In the genomic region with DNA sequence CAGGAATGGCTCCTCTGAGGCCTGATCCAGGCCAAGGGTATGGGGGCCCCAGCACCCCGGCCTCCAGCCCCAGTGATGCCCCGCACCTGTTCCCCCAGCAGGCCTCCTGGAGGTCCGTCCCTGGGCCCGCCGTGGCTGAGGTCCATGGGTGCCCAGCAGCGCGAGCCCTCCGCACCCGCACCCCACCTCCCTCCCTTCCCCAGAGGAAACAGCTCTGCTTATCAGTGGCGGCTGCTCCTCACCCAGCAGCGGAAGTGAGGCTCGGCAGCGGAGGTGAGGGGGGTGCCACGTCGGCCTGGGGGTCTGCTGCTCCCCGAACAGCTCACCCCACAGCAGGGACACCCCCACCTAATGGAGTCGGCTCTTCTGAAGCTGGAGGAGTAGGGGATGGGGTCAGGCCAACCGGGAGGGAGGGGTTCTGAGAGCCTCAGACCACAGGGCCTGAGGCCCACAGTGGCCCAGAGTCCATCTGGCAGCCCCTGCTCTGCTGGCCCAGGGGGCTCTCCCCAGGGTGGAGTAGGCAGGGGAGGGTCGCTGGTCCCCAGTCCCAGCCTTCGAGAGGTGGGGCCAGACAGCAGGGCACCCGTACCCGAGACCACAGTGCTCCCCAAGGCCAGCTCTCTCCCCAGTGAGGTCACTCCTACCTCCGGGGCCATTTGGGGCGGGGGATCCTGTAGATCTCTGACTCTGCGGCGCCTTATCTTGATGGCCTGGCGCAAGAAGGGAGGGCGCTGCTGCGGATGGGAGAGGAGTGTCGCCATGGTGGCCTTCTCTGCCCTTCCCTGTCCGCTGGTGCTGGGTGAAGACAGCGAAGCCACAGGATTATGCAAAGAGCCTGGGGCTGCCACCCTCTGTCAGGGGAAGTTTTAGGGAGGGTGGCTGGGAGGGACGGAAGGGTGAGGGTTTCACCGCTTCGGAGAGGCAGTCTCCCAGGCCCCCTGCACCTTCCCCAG, we compare ENCODE assay signal across 8 cellular contexts. TPM values are rescaled to one million over a fixed set of nuclear protein-coding genes. Genes with fewer than 3 reads are reported as not detected.
DNase-seq lines count a peak whose midpoint lies in the region; ATAC-seq and TF ChIP-seq lines count a peak whose summit lies in the region.

A gene (minus strand): TSS at position 828 of the 953 bp plus-strand sequence. CDS start 67 bp downstream, at position 761.

- H3K27me3 Mint-ChIP-seq in CD8-positive, alpha-beta T cell (ENCODE audit: low read depth) = no peaks in the 10 kb centered on the region
- no peaks in the 10 kb centered on the region for H3K27me3 Mint-ChIP-seq in activated CD4-positive, alpha-beta T cell treated with anti-CD3 and anti-CD28 coated beads, Interleukin-2, amount 10 ng/mL, durations not matched to agents 7 days and 5 days
- H3K27me3 Mint-ChIP-seq in effector memory CD8-positive, alpha-beta T cell = no peaks in the 10 kb centered on the region

- DNase-seq in CD8-positive, alpha-beta T cell = peak; percentile 35 to 87 (median 75)
- peak; percentile 70 for DNase-seq in activated CD4-positive, alpha-beta T cell treated with anti-CD3 and anti-CD28 coated beads, Interleukin-2, amount 10 ng/mL, durations not matched to agents 7 days and 5 days
- DNase-seq in effector memory CD8-positive, alpha-beta T cell = peak; percentile 57 to 64 (median 61)
- peak; percentile 66 for DNase-seq in osteoblast (ENCODE audit: insufficient read length, low spot score, missing footprints)
- DNase-seq in AG08396 (ENCODE audit: low spot score) = no peak
- DNase-seq in NCI-H2107 (lab: John Stamatoyannopoulos, UW) = no peak

- no peak within 1 kb of the TSS for H3K4me2 ChIP-seq in osteoblast (ENCODE audit: insufficient read depth, low read length)

- H2AFZ ChIP-seq in osteoblast (ENCODE audit: low read length) = no peak within 1 kb of the TSS

- H3K36me3 ChIP-seq in CD8-positive, alpha-beta T cell (ENCODE audit: insufficient read depth, low read length) = peaks cover 32% of the 10 kb centered on the region
- H3K36me3 ChIP-seq in HUES48 (ENCODE audit: control insufficient read depth, insufficient read depth, low read length) (peaks cover 25% of the 10 kb centered on the region), osteoblast (ENCODE audit: insufficient read depth, low read length) (peaks cover 29% of the 10 kb centered on the region)

- POLR2A ChIA-PET in CD8-positive, alpha-beta T cell (lab: Charles Lee) = interaction anchor here (0.7 to 4.5 kb wide), 20 partner anchors 8 to 90 kb away, joined by 3 to 67 read pairs (median 4); a partner anchor contains a TSS
- POLR2A ChIA-PET in activated CD4-positive, alpha-beta T cell treated with anti-CD3 and anti-CD28 coated beads, Interleukin-2, amount 10 ng/mL, durations not matched to agents 7 days and 5 days (lab: Charles Lee) = interaction anchor here (0.5 to 1.0 kb wide), 6 partner anchors 10 to 328 kb away, joined by 3 to 7 read pairs (median 4); a partner anchor contains a TSS

- peaks cover 32% of the 10 kb centered on the region for H3K4me1 Mint-ChIP-seq in CD8-positive, alpha-beta T cell (ENCODE audit: low read depth)
- H3K4me1 Mint-ChIP-seq in activated CD4-positive, alpha-beta T cell treated with anti-CD3 and anti-CD28 coated beads, Interleukin-2, amount 10 ng/mL, durations not matched to agents 7 days and 5 days = peaks cover 30% of the 10 kb centered on the region
- peaks cover 16 to 27% of the 10 kb centered on the region in 2 donors for H3K4me1 Mint-ChIP-seq in effector memory CD8-positive, alpha-beta T cell (ENCODE audit: low read depth in 2 of 2)

- H3K9me3 ChIP-seq in CD8-positive, alpha-beta T cell (ENCODE audit: low read length) = no peaks in the 10 kb centered on the region
- H3K9me3 ChIP-seq in HUES48 (ENCODE audit: control insufficient read depth, insufficient read depth, low read length) (no peaks in the 10 kb centered on the region), osteoblast (ENCODE audit: low read depth, low read length) (no peaks in the 10 kb centered on the region)

- peaks cover 3% of the 10 kb centered on the region for H4K20me1 ChIP-seq in osteoblast (ENCODE audit: insufficient read depth, low read length)

- peak within 1 kb of the TSS; percentile 93 for H3K4me3 ChIP-seq in CD8-positive, alpha-beta T cell (ENCODE audit: low read depth, low read length)
- no peak within 1 kb of the TSS for H3K4me3 ChIP-seq in HUES48 (ENCODE audit: low read depth, low read length)
- no peak within 1 kb of the TSS for H3K4me3 ChIP-seq in osteoblast (ENCODE audit: insufficient read depth, low read length)

- H3K4me3 Mint-ChIP-seq in CD8-positive, alpha-beta T cell = peak within 1 kb of the TSS; percentile 93
- H3K4me3 Mint-ChIP-seq in activated CD4-positive, alpha-beta T cell treated with anti-CD3 and anti-CD28 coated beads, Interleukin-2, amount 10 ng/mL, durations not matched to agents 7 days and 5 days = peak within 1 kb of the TSS; percentile 95
- peak within 1 kb of the TSS; percentile 90 to 93 for H3K4me3 Mint-ChIP-seq in effector memory CD8-positive, alpha-beta T cell

- peak; percentile 79 for ATAC-seq in CD8-positive, alpha-beta T cell
- peak; percentile 76 for ATAC-seq in effector memory CD8-positive, alpha-beta T cell (replicated peaks)
- no peak for ATAC-seq in HG03565 (IDR thresholded peaks at IDR 0.05; ENCODE audit: unreplicated experiment)

- peak within 1 kb of the TSS; percentile 88 for H3K27ac ChIP-seq in CD8-positive, alpha-beta T cell (ENCODE audit: low read depth, low read length)
- peak within 1 kb of the TSS; percentile 8 for H3K27ac ChIP-seq in HUES48 (ENCODE audit: low read depth, low read length)
- H3K27ac ChIP-seq in osteoblast (ENCODE audit: low read depth, low read length) = no peak within 1 kb of the TSS

- intact Hi-C loops in CD8-positive, alpha-beta T cell (cut with DNase I, micrococcal nuclease) = loop anchor here (1.0 to 5.0 kb wide), 3 partner anchors 11 to 92 kb away; a partner anchor contains a TSS

- TF ChIP-seq CTCF in CD8-positive, alpha-beta T cell (IDR thresholded peaks at IDR 0.05) = no peak
- no peak for TF ChIP-seq CTCF in osteoblast (IDR thresholded peaks at IDR 0.05; ENCODE audit: extremely low read depth, low read depth, low read length)

- CTCF ChIA-PET in CD8-positive, alpha-beta T cell (lab: Charles Lee) = interaction anchor here (0.7 to 5.4 kb wide), 16 partner anchors 9 to 94 kb away, joined by 3 to 30 read pairs (median 4); a partner anchor contains a TSS
- CTCF ChIA-PET in activated CD4-positive, alpha-beta T cell treated with anti-CD3 and anti-CD28 coated beads, Interleukin-2, amount 10 ng/mL, durations not matched to agents 7 days and 5 days (lab: Charles Lee) = interaction anchor here (0.7 to 8.0 kb wide), 12 partner anchors 9 to 87 kb away, joined by 3 to 48 read pairs (median 4); a partner anchor contains a TSS

- H3K27me3 ChIP-seq in CD8-positive, alpha-beta T cell (ENCODE audit: insufficient read depth, low read length) = no peaks in the 10 kb centered on the region
- H3K27me3 ChIP-seq in HUES48 (ENCODE audit: control insufficient read depth, insufficient read depth, low read length) (no peaks in the 10 kb centered on the region), osteoblast (ENCODE audit: insufficient read depth, low read length) (no peaks in the 10 kb centered on the region)

- peak within 1 kb of the TSS; percentile 96 for H3K27ac Mint-ChIP-seq in CD8-positive, alpha-beta T cell
- H3K27ac Mint-ChIP-seq in activated CD4-positive, alpha-beta T cell treated with anti-CD3 and anti-CD28 coated beads, Interleukin-2, amount 10 ng/mL, durations not matched to agents 7 days and 5 days = peak within 1 kb of the TSS; percentile 98
- H3K27ac Mint-ChIP-seq in effector memory CD8-positive, alpha-beta T cell = peak within 1 kb of the TSS; percentile 92 to 95

- peaks cover 34% of the 10 kb centered on the region for H3K4me1 ChIP-seq in CD8-positive, alpha-beta T cell (ENCODE audit: insufficient read depth, low read length)
- H3K4me1 ChIP-seq in HUES48 (ENCODE audit: control insufficient read depth, insufficient read depth, low read length) (peaks cover 7% of the 10 kb centered on the region; the same call in 1 of the 2 replicates), osteoblast (ENCODE audit: insufficient read depth, low read length) (no peaks in the 10 kb centered on the region)

- H3K9ac ChIP-seq in HUES48 (ENCODE audit: low read depth, low read length) = no peak within 1 kb of the TSS

- no peaks in the 10 kb centered on the region for H3K79me2 ChIP-seq in osteoblast (ENCODE audit: insufficient read depth, low read length)

- H3K36me3 Mint-ChIP-seq in CD8-positive, alpha-beta T cell = peaks cover 51% of the 10 kb centered on the region
- H3K36me3 Mint-ChIP-seq in activated CD4-positive, alpha-beta T cell treated with anti-CD3 and anti-CD28 coated beads, Interleukin-2, amount 10 ng/mL, durations not matched to agents 7 days and 5 days (ENCODE audit: low read depth) = peaks cover 44% of the 10 kb centered on the region
- peaks cover 53% of the 10 kb centered on the region for H3K36me3 Mint-ChIP-seq in effector memory CD8-positive, alpha-beta T cell (ENCODE audit: insufficient read depth)

- no peaks in the 10 kb centered on the region for H3K9me3 Mint-ChIP-seq in CD8-positive, alpha-beta T cell
- H3K9me3 Mint-ChIP-seq in activated CD4-positive, alpha-beta T cell treated with anti-CD3 and anti-CD28 coated beads, Interleukin-2, amount 10 ng/mL, durations not matched to agents 7 days and 5 days = no peaks in the 10 kb centered on the region
- H3K9me3 Mint-ChIP-seq in effector memory CD8-positive, alpha-beta T cell = no peaks in the 10 kb centered on the region

RNA-seq across cellular contexts. Expression of the gene that starts here (rescaled TPM):
- total RNA-seq in CD8-positive, alpha-beta T cell = 100 to 1,000 TPM; 123 to 124 TPM
- total RNA-seq in activated CD4-positive, alpha-beta T cell treated with anti-CD3 and anti-CD28 coated beads, Interleukin-2, amount 10 ng/mL, durations not matched to agents 7 days and 5 days = 100 to 1,000 TPM; 161 to 182 TPM
- 1.1 and 2.1 TPM in 2 replicates for total RNA-seq in osteoblast

Comparison
In these comparisons a context has a peak if more than half of its experiments do, and no peak if none do; other contexts are left out.
1. RNA of the gene that starts here (total RNA-seq): 161 to 182 TPM in activated CD4-positive, alpha-beta T cell treated with anti-CD3 and anti-CD28 coated beads, Interleukin-2, amount 10 ng/mL, durations not matched to agents 7 days and 5 days and 123 to 124 TPM in CD8-positive, alpha-beta T cell; 1.1 to 2.1 TPM in osteoblast; every median in the first group is over 10 times any median in the second.
2. DNase-seq: peak in CD8-positive, alpha-beta T cell (7 of 7), activated CD4-positive, alpha-beta T cell treated with anti-CD3 and anti-CD28 coated beads, Interleukin-2, amount 10 ng/mL, durations not matched to agents 7 days and 5 days (single experiment), effector memory CD8-positive, alpha-beta T cell (3 of 3) and osteoblast (single experiment); none in AG08396 (single experiment) and NCI-H2107 (single experiment).
3. Peak in every context shown above with its lines, with median percentiles within 50 percentile points of each other: H3K27ac Mint-ChIP-seq and H3K4me3 Mint-ChIP-seq.